In the genomic region with DNA sequence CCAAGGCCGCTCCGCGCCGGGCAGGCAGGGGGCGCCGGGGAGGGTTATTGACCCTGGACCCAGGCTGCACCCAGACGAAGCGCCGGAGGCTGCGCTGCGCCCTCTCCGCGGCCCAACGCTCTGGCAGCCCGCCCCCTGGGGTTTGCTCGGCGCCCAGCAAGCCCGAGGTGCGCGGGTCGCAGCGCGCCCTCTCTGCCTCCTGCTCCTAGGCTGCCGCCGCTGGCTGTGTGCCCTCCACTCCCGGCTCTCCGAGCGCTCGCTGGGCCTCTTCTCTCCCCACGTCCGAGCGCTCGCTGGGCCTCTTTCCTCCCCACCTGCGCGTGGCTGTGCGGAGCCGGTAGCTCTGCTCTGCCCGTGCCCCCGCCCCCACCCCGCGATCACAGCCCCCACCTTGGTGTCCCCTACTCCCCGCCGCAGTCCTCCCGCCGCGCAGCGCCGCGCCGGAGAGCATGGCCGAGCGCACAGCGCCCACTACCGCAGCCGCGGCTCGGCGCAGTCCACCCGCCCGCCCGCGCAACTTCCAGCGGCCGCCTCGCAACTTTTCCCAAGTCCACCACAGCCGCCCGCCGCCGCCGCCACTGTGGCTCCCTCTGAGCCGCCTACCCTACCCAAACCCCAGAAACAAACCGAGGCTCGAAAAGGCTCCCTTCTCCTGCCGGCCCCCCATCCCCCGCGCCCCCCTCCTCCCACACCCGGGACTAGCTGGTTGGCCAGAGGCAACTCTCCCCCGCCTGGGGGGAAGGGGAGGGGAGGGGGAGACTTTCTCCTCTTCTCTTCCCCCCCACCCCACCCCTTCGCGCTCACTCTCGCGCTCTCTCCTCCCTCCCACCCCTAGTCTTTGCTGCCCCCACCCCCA, we compare ENCODE assay signal across 8 cellular contexts. TPM values are rescaled to one million over a fixed set of nuclear protein-coding genes. Genes with fewer than 3 reads are reported as not detected.
DNase-seq lines count a peak whose midpoint lies in the region; ATAC-seq lines count a peak whose summit lies in the region.

No MANE protein-coding gene starts in this region.

- ATAC-seq in GM19463 (IDR thresholded peaks at IDR 0.05; ENCODE audit: unreplicated experiment) (peak; percentile 57), HG03521 (IDR thresholded peaks at IDR 0.05; ENCODE audit: unreplicated experiment) (peak; percentile 58)

- peak; percentile 90 for DNase-seq in COR-L47 (lab: John Stamatoyannopoulos, UW)
- DNase-seq in NCI-H82 treated with DMSO at 0.1 percent for 48 hours (lab: John Stamatoyannopoulos, UW; ENCODE audit: unreplicated experiment): peak; percentile 71
- DNase-seq in amniotic stem cell (lab: John Stamatoyannopoulos, UW): peak; percentile 30
- DNase-seq in hepatic stellate cell (ENCODE audit: low spot score): peak; percentile 64
- DNase-seq in pulmonary artery endothelial cell (ENCODE audit: low read depth, low spot score): peak; percentile 66
- DNase-seq in AML-193 (lab: John Stamatoyannopoulos, UW): no peak

RNA-seq across cellular contexts. Expression of gene MECOM, which starts 1.1 kb away (rescaled TPM):
- total RNA-seq in pulmonary artery endothelial cell: 84.3 and 117 TPM in 2 replicates

Comparison
In these comparisons a context has a peak if more than half of its experiments do, and no peak if none do; other contexts are left out.
1. DNase-seq: peak in COR-L47 (single experiment), NCI-H82 treated with DMSO at 0.1 percent for 48 hours (single experiment), amniotic stem cell (single experiment), hepatic stellate cell (single experiment) and pulmonary artery endothelial cell (single experiment); none in AML-193 (0 of 2).